16 cellular contexts compared by ENCODE assay signal in the genomic region with DNA sequence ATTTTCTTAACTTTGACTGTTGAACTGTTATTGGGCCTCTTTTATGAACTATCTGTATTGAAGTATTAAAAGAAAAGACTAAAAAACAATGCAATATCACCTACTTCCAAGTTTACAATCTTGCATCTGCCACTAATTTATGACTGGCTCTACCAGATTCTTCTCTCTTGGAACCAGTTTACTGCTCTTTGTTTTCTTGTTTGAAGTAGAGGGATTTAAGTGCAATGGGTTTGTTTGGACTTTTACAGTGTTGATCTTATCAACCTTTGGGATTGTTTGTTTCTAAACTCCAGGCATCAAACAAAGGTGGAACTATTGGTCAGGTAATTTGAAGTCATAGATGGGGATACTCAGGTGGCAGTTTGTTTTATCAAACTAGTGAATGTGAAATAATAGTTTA. TPM values are rescaled to one million over a fixed set of nuclear protein-coding genes. Genes with fewer than 3 reads are reported as not detected.
DNase-seq lines count a peak whose midpoint lies in the region; ATAC-seq and TF ChIP-seq lines count a peak whose summit lies in the region.
"Had no signal": no experiment of that assay in that cellular context is flagged by ENCODE, and none has a peak within 500 bp of the region (broad histone marks: within the 10 kb centered on the region; RNA-seq: fewer than 3 reads in every experiment).

No MANE protein-coding gene starts in this region.

- no peak overlapping the region for H3K4me3 ChIP-seq in LNCaP clone FGC (ENCODE audit: low read depth, low read length)
- H3K4me3 ChIP-seq: BLaER1 treated with 17β-estradiol and CSF1 and Interleukin-3, amounts not matched to agents 10 nM and 100 nM; K562 had no signal

- H3K4me1 Mint-ChIP-seq in mesothelial cell of epicardium = peaks cover 46% of the 10 kb centered on the region
- H3K4me1 Mint-ChIP-seq: B cell had no signal

- DNase-seq in SIG-M5 treated with dmso at 0.1 percent for 504 hours (lab: John Stamatoyannopoulos, UW; ENCODE audit: unreplicated experiment) (peak; percentile 3), SIG-M5 (lab: John Stamatoyannopoulos, UW) (no peak), ELF-1 (ENCODE audit: low read depth, low spot score) (peak; percentile 41), LNCaP clone FGC (ENCODE audit: low read depth) (peak; percentile 67), mesothelial cell of epicardium (ENCODE audit: low spot score in 2 of 2, unreplicated experiment in 2 of 2) (no peak), SHP77 (lab: John Stamatoyannopoulos, UW) (no peak)
- DNase-seq: Calu3; CD8-positive, alpha-beta T cell; GDM1; H9; IMR-90 had no signal

- H3K9me3 Mint-ChIP-seq in mesothelial cell of epicardium = no peaks in the 10 kb centered on the region
- H3K9me3 Mint-ChIP-seq: CD8-positive, alpha-beta T cell; H9 had no signal

- no peak overlapping the region for H3K4me3 Mint-ChIP-seq in mesothelial cell of epicardium
- H3K4me3 Mint-ChIP-seq: B cell; CD8-positive, alpha-beta T cell; H9 had no signal

- ATAC-seq in GM21737 (IDR thresholded peaks at IDR 0.05; ENCODE audit: unreplicated experiment) = no peak
- no peak for ATAC-seq in HG02884 (IDR thresholded peaks at IDR 0.05; ENCODE audit: unreplicated experiment)
- ATAC-seq: CD8-positive, alpha-beta T cell; K562 had no signal

- no peaks in the 10 kb centered on the region for H3K27me3 Mint-ChIP-seq in mesothelial cell of epicardium (ENCODE audit: low read depth)
- H3K27me3 Mint-ChIP-seq: B cell had no signal

- peak overlapping the region; percentile 39 for H3K27ac Mint-ChIP-seq in mesothelial cell of epicardium
- H3K27ac Mint-ChIP-seq: B cell; CD8-positive, alpha-beta T cell; H9 had no signal

- TF ChIP-seq CTCF in LNCaP clone FGC (IDR thresholded peaks at IDR 0.05; ENCODE audit: control insufficient read depth, extremely low read depth, insufficient read depth) (no peak), mesothelial cell of epicardium (IDR thresholded peaks at IDR 0.05; ENCODE audit: unreplicated experiment) (no peak)

- H3K36me3 Mint-ChIP-seq in mesothelial cell of epicardium = no peaks in the 10 kb centered on the region
- H3K36me3 Mint-ChIP-seq: CD8-positive, alpha-beta T cell had no signal

RNA-seq across cellular contexts. Expression of a gene that starts 43.0 kb away (rescaled TPM):
- 377 to 397 TPM (median 379 TPM) in 3 replicates for total RNA-seq in mesothelial cell of epicardium
- total RNA-seq: CD8-positive, alpha-beta T cell had no signal

Comparison
In these comparisons a context has a peak if more than half of its experiments do, and no peak if none do; other contexts are left out.
1. DNase-seq: peak in SIG-M5 treated with dmso at 0.1 percent for 504 hours (single experiment), ELF-1 (single experiment) and LNCaP clone FGC (single experiment); none in SIG-M5 (single experiment), mesothelial cell of epicardium (0 of 2) and SHP77 (0 of 2).